1 cellular context compared by ENCODE assay signal in the genomic region with DNA sequence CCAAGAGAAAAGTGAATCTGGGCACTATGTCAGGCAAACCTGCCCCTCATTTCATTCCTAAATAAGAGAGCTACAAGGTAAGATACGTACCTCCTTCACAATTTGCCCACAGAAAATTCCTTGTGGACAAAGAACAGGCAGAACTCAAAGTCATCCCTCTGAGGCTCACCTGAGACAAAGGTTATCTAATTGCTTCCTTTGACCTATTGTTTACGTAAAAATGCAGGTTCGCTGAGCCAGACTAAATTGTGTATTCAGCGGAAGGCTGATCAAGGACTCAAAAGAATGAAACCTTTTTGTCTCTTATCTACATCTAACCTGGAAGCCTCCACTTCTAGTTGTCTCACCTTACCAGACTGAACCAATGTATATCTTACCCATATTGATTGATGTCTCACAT.
TF ChIP-seq lines count a peak whose summit lies in the region.

No MANE protein-coding gene starts in this region.

TF ChIP-seq in IMR-90, 13 proteins besides CTCF, POLR2A, EP300 and RAD21:
- no peak for TF ChIP-seq NFE2L2 (IDR thresholded peaks at IDR 0.05; ENCODE audit: low read depth, low read length)
- no peak for TF ChIP-seq RCOR1 (IDR thresholded peaks at IDR 0.05; ENCODE audit: insufficient replicate concordance, low read length)
- no peak for TF ChIP-seq CHD1 (IDR thresholded peaks at IDR 0.05; ENCODE audit: low read depth, low read length)
- TF ChIP-seq SMC3 (IDR thresholded peaks at IDR 0.05; ENCODE audit: low read depth, low read length) = no peak
- no peak for TF ChIP-seq RFX5 (IDR thresholded peaks at IDR 0.05; ENCODE audit: low read depth, low read length)
- TF ChIP-seq FOS (IDR thresholded peaks at IDR 0.05; ENCODE audit: low read depth, low read length) = no peak
- TF ChIP-seq, protein P1, sequence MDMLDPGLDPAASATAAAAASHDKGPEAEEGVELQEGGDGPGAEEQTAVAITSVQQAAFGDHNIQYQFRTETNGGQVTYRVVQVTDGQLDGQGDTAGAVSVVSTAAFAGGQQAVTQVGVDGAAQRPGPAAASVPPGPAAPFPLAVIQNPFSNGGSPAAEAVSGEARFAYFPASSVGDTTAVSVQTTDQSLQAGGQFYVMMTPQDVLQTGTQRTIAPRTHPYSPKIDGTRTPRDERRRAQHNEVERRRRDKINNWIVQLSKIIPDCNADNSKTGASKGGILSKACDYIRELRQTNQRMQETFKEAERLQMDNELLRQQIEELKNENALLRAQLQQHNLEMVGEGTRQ (IDR thresholded peaks at IDR 0.05; ENCODE audit: low read depth, low read length) = no peak
- TF ChIP-seq CEBPB (IDR thresholded peaks at IDR 0.05; ENCODE audit: low read depth, low read length) = no peak
- TF ChIP-seq MAZ (IDR thresholded peaks at IDR 0.05; ENCODE audit: borderline replicate concordance, low read depth, low read length) = no peak
